In genomic region chr16:53726625-53727024, GRCh38 we compare ENCODE assay signal across 14 cellular contexts. TPM values are rescaled to one million over a fixed set of nuclear protein-coding genes. Genes with fewer than 3 reads are reported as not detected.
A peak's percentile ranks its signal among the peaks of the same experiment; 100 is the strongest.
DNase-seq lines count a peak whose midpoint lies in the region; ATAC-seq, FAIRE-seq and TF ChIP-seq lines count a peak whose summit lies in the region.
"Had no signal": no experiment of that assay in that cellular context is flagged by ENCODE, and none has a peak within 500 bp of the region (broad histone marks: within the 10 kb centered on the region; RNA-seq: fewer than 3 reads in every experiment).

No MANE protein-coding gene starts in this region.

- H3K4me1 Mint-ChIP-seq in nephron progenitor cell (peaks cover 36% of the 10 kb centered on the region), T-helper 17 cell (peaks cover 19% of the 10 kb centered on the region)

- peak; percentile 41 for FAIRE-seq in GM12891 (lab: Jason Lieb, UNC)

- H3K27ac Mint-ChIP-seq in nephron progenitor cell, result peak overlapping the region; percentile 55
- H3K27ac Mint-ChIP-seq in T-helper 17 cell, result no peak overlapping the region
- H3K27ac Mint-ChIP-seq: activated naive CD4-positive, alpha-beta T cell treated with anti-CD3 and anti-CD28 coated beads, Interleukin-2, amount 50 U/mL, for 24 hours had no signal

- H3K36me3 Mint-ChIP-seq in nephron progenitor cell (ENCODE audit: low read depth) (peaks cover 18% of the 10 kb centered on the region), T-helper 17 cell (ENCODE audit: low read depth) (peaks cover 3% of the 10 kb centered on the region)

- ATAC-seq in T-helper 17 cell, result no peak
- ATAC-seq: lower lobe of right lung had no signal

- no peak for TF ChIP-seq POLR2A in GM12891 (IDR thresholded peaks at IDR 0.05; ENCODE audit: low read depth, low read length)

- H3K9me3 ChIP-seq in T-helper 17 cell (ENCODE audit: control insufficient read depth, low read length, poor library complexity, severe bottlenecking), result no peaks in the 10 kb centered on the region
- H3K9me3 ChIP-seq: lower lobe of right lung, neutrophil had no signal

- H3K4me3 Mint-ChIP-seq in nephron progenitor cell, result peak overlapping the region; percentile 2
- no peak overlapping the region for H3K4me3 Mint-ChIP-seq in T-helper 17 cell
- H3K4me3 Mint-ChIP-seq: activated naive CD4-positive, alpha-beta T cell treated with anti-CD3 and anti-CD28 coated beads, Interleukin-2, amount 50 U/mL, for 24 hours; CD4-positive, alpha-beta memory T cell; central memory CD8-positive, alpha-beta T cell had no signal

- H3K27me3 Mint-ChIP-seq in nephron progenitor cell (ENCODE audit: low read depth, poor library complexity) (no peaks in the 10 kb centered on the region), T-helper 17 cell (no peaks in the 10 kb centered on the region)
- H3K27me3 Mint-ChIP-seq: activated naive CD4-positive, alpha-beta T cell treated with anti-CD3 and anti-CD28 coated beads, Interleukin-2, amount 50 U/mL, for 24 hours; CD4-positive, alpha-beta memory T cell; central memory CD8-positive, alpha-beta T cell had no signal

- no peak for TF ChIP-seq CTCF in nephron progenitor cell (IDR thresholded peaks at IDR 0.05)

- no peaks in the 10 kb centered on the region for H3K9me3 Mint-ChIP-seq in nephron progenitor cell
- H3K9me3 Mint-ChIP-seq: central memory CD8-positive, alpha-beta T cell had no signal

- DNase-seq in GM12891 (ENCODE audit: insufficient read length, low spot score) (no peak), LoVo (ENCODE audit: low spot score) (peak; percentile 19), ecto neural progenitor cell (ENCODE audit: low spot score) (peak; percentile 60), nephron progenitor cell (peak; percentile 40), H4 (ENCODE audit: low spot score) (no peak), T-helper 17 cell (no peak), SIG-M5 treated with dmso at 0.1 percent for 504 hours (lab: John Stamatoyannopoulos, UW; ENCODE audit: unreplicated experiment) (no peak)
- DNase-seq: CD4-positive, alpha-beta memory T cell; erythroblast; lower lobe of right lung; NCI-H1694 had no signal

TF ChIP-seq in GM12891, 5 proteins besides CTCF, POLR2A, EP300 and RAD21:
- no peak for TF ChIP-seq TAF1 (IDR thresholded peaks at IDR 0.05; ENCODE audit: low read depth, low read length)
- TF ChIP-seq PAX5 (IDR thresholded peaks at IDR 0.05; ENCODE audit: insufficient read depth, low read length, severe bottlenecking), result no peak
- TF ChIP-seq POLR2AphosphoS5 (IDR thresholded peaks at IDR 0.05; ENCODE audit: low read depth, low read length), result no peak
- TF ChIP-seq SPI1 (IDR thresholded peaks at IDR 0.05; ENCODE audit: low read depth, low read length), result no peak
- no peak for TF ChIP-seq POU2F2 (IDR thresholded peaks at IDR 0.05; ENCODE audit: low read depth, low read length)

RNA-seq across cellular contexts. Expression of gene FTO, which starts 22.7 kb away (rescaled TPM):
- polyA plus RNA-seq in GM12891 (2012; ENCODE audit: low read depth, missing spikeins), result 27.3 TPM
- 62.8 and 73.6 TPM in 2 replicates for total RNA-seq in H4 (2014; rRNA removed; shearing (Covaris generic))
- total RNA-seq in T-helper 17 cell, result 10 to 100 TPM; 53.0 to 53.3 TPM

RNA-seq across cellular contexts. Expression of gene RPGRIP1L, which starts 23.0 kb away (rescaled TPM):
- polyA plus RNA-seq in GM12891 (2012; ENCODE audit: low read depth, missing spikeins), result 2.9 TPM
- total RNA-seq in H4 (2014; rRNA removed; shearing (Covaris generic)), result 5.5 and 8.2 TPM in 2 replicates
- 1 to 10 TPM; 2.1 to 4.1 TPM for total RNA-seq in T-helper 17 cell

Comparison
In these comparisons a context has a peak if more than half of its experiments do, and no peak if none do; other contexts are left out.
1. DNase-seq: peak in LoVo (single experiment), ecto neural progenitor cell (single experiment) and nephron progenitor cell (single experiment); none in GM12891 (single experiment), H4 (single experiment), T-helper 17 cell (0 of 3) and SIG-M5 treated with dmso at 0.1 percent for 504 hours (single experiment).